ENCODE assay signal across 17 cellular contexts in genomic region chr3:114615535-114616064, GRCh38.
"Had no signal": no experiment of that assay in that cellular context is flagged by ENCODE, and none has a peak within 500 bp of the region (broad histone marks: within the 10 kb centered on the region; RNA-seq: fewer than 3 reads in every experiment).

No MANE protein-coding gene starts in this region.

- H3K27ac ChIP-seq: brain microvascular endothelial cell, esophagus muscularis mucosa, left lung, pancreas, sigmoid colon had no signal

- H3K4me1 ChIP-seq: left lung, pancreas had no signal

- H3K4me3 Mint-ChIP-seq: naive B cell; stimulated activated effector memory CD8-positive, alpha-beta T cell treated with anti-CD3 and anti-CD28 coated beads, Interleukin-12 subunit alpha, Interleukin-12 subunit beta, amount 100 ng/mL, for 72 hours had no signal

- H3K9me3 Mint-ChIP-seq: stimulated activated effector memory CD8-positive, alpha-beta T cell treated with anti-CD3 and anti-CD28 coated beads, Interleukin-12 subunit alpha, Interleukin-12 subunit beta, amount 100 ng/mL, for 72 hours had no signal

- H3K9me3 ChIP-seq: esophagus muscularis mucosa, left lung, pancreas, sigmoid colon had no signal

- H3K27ac Mint-ChIP-seq: naive B cell; stimulated activated effector memory CD8-positive, alpha-beta T cell treated with anti-CD3 and anti-CD28 coated beads, Interleukin-12 subunit alpha, Interleukin-12 subunit beta, amount 100 ng/mL, for 72 hours had no signal

- H3K36me3 ChIP-seq: brain microvascular endothelial cell, esophagus muscularis mucosa, left lung, pancreas, sigmoid colon had no signal

- H3K27me3 ChIP-seq: brain microvascular endothelial cell, esophagus muscularis mucosa, left lung, pancreas, sigmoid colon had no signal

- H3K4me3 ChIP-seq: esophagus muscularis mucosa, left lung, pancreas, sigmoid colon had no signal

- ATAC-seq: left lung; pancreas; stimulated activated effector memory CD8-positive, alpha-beta T cell treated with anti-CD3 and anti-CD28 coated beads, Interleukin-12 subunit alpha, Interleukin-12 subunit beta, amount 100 ng/mL, for 72 hours had no signal

- FAIRE-seq: keratinocyte, pancreas had no signal

- H3K4me1 Mint-ChIP-seq: stimulated activated effector memory CD8-positive, alpha-beta T cell treated with anti-CD3 and anti-CD28 coated beads, Interleukin-12 subunit alpha, Interleukin-12 subunit beta, amount 100 ng/mL, for 72 hours had no signal

- H3K27me3 Mint-ChIP-seq: naive B cell had no signal

- DNase-seq: activated CD4-positive, alpha-beta T cell treated with anti-CD3 and anti-CD28 coated beads for 1 hour; activated CD4-positive, alpha-beta T cell treated with anti-CD3 and anti-CD28 coated beads, Interleukin-2, amount 50 U/mL, for 4 hours; activated naive CD4-positive, alpha-beta T cell; activated T-cell treated with anti-CD3 and anti-CD28 coated beads for 4 hours; anterior cingulate cortex; brain microvascular endothelial cell; cortex of kidney; effector CD4-positive, alpha-beta T cell; hippocampal formation; left lung; naive B cell; pancreas; sigmoid colon; stimulated activated CD4-positive, alpha-beta T cell treated with anti-CD3 and anti-CD28 coated beads, Interleukin-12 subunit alpha, Interleukin-12 subunit beta, amount 100 ng/mL, for 4 hours had no signal

- H3K36me3 Mint-ChIP-seq: stimulated activated effector memory CD8-positive, alpha-beta T cell treated with anti-CD3 and anti-CD28 coated beads, Interleukin-12 subunit alpha, Interleukin-12 subunit beta, amount 100 ng/mL, for 72 hours had no signal
